11 cellular contexts compared by ENCODE assay signal in the genomic region with DNA sequence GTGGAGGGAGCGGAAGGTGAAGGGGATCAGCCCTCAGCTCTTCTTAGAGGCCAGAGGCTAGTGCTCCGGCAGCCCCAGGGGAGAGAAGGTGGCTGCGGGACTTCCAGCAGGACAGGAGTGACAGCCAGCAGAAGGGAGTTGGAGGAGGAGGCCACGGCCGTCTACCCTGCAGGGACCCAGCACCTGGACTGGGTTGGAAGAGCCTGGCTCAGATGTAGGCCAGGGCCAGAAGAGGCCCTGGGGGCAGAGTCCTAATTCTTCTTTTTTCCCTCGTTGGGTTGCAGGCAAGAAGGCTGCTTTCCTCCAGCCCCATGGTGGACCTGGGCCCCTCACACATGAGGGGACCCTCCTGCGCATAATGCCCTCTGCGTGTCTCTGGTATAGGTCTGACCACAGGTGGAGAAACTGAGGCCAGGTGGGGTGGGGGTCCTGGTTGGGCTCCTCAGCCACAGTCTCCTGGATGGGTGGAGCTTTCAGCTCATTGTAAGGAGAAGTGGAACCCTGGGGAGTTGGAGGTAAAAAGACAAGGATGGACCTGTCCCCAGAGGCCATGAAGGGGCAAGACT. TPM values are rescaled to one million over a fixed set of nuclear protein-coding genes. Genes with fewer than 3 reads are reported as not detected.
A peak's percentile ranks its signal among the peaks of the same experiment; 100 is the strongest.
DNase-seq lines count a peak whose midpoint lies in the region; ATAC-seq and TF ChIP-seq lines count a peak whose summit lies in the region.
"Had no signal": no experiment of that assay in that cellular context is flagged by ENCODE, and none has a peak within 500 bp of the region (broad histone marks: within the 10 kb centered on the region; RNA-seq: fewer than 3 reads in every experiment).

No MANE protein-coding gene starts in this region.

- no peaks in the 10 kb centered on the region for H3K9me3 Mint-ChIP-seq in CD4-positive, alpha-beta memory T cell
- H3K9me3 Mint-ChIP-seq in progenitor cell of endocrine pancreas (ENCODE audit: low read depth), result no peaks in the 10 kb centered on the region

- intact Hi-C loops in CD4-positive, alpha-beta memory T cell (cut with micrococcal nuclease), result no loop called here

- TF ChIP-seq CTCF in osteoblast (IDR thresholded peaks at IDR 0.05; ENCODE audit: extremely low read depth, low read depth, low read length) (no peak), GM10248 (IDR thresholded peaks at IDR 0.05; ENCODE audit: control extremely low read depth, extremely low read depth, low read depth, missing control alignments) (no peak), progenitor cell of endocrine pancreas (IDR thresholded peaks at IDR 0.05; ENCODE audit: unreplicated experiment) (no peak)

- H3K79me2 ChIP-seq in osteoblast (ENCODE audit: insufficient read depth, low read length), result no peaks in the 10 kb centered on the region

- peaks cover 67% of the 10 kb centered on the region for H3K4me1 ChIP-seq in CD4-positive, alpha-beta memory T cell (ENCODE audit: insufficient read depth, low read length)
- peaks cover 44% of the 10 kb centered on the region for H3K4me1 ChIP-seq in HUES64 (ENCODE audit: insufficient read depth, low read length)
- peaks cover 17 to 57% of the 10 kb centered on the region in 2 donors for H3K4me1 ChIP-seq in duodenal mucosa (ENCODE audit: control insufficient read depth in 1 of 2, insufficient read depth in 2 of 2, low read length in 2 of 2)
- peaks cover 56% of the 10 kb centered on the region for H3K4me1 ChIP-seq in osteoblast (ENCODE audit: insufficient read depth, low read length)

- H3K27me3 Mint-ChIP-seq in CD4-positive, alpha-beta memory T cell, result peaks cover 1 to 13% of the 10 kb centered on the region in 2 donors
- H3K27me3 Mint-ChIP-seq in progenitor cell of endocrine pancreas, result peaks cover 51% of the 10 kb centered on the region

- H2AFZ ChIP-seq in osteoblast (ENCODE audit: low read length), result peak overlapping the region; percentile 90

- peaks cover 19 to 59% (median 37%) of the 10 kb centered on the region in 4 donors for H3K4me1 Mint-ChIP-seq in CD4-positive, alpha-beta memory T cell
- peaks cover 20% of the 10 kb centered on the region for H3K4me1 Mint-ChIP-seq in progenitor cell of endocrine pancreas (ENCODE audit: low read depth)

- CTCF ChIA-PET in CD4-positive, alpha-beta memory T cell (lab: Charles Lee; ENCODE audit: partially characterized antibody), result interaction anchor here (1.0 to 11.0 kb wide), 3 partner anchors 12 to 150 kb away, joined by 3 to 146 read pairs (median 10); partner anchors contain the start of genes NLRX1 and RNF26
- CTCF ChIA-PET in GM10248 (lab: Yijun Ruan, JAX), result interaction anchor here (0.8 to 6.7 kb wide), 4 partner anchors 12 to 122 kb away, joined by 3 to 131 read pairs (median 3); partner anchors contain the start of gene C1QTNF5

- POLR2A ChIA-PET in CD4-positive, alpha-beta memory T cell (lab: Charles Lee; ENCODE audit: partially characterized antibody), result interaction anchor here (1.0 to 1.2 kb wide), 2 partner anchors 113 to 251 kb away, joined by 3 to 4 read pairs; partner anchors contain the start of genes CBL and VPS11
- POLR2A ChIA-PET in GM10248 (lab: Yijun Ruan, JAX), result no interaction called here

- no peaks in the 10 kb centered on the region for H3K36me3 Mint-ChIP-seq in CD4-positive, alpha-beta memory T cell
- H3K36me3 Mint-ChIP-seq in progenitor cell of endocrine pancreas (ENCODE audit: insufficient read depth), result no peaks in the 10 kb centered on the region

- peak overlapping the region; percentile 13 to 83 (median 74) for H3K4me3 Mint-ChIP-seq in CD4-positive, alpha-beta memory T cell
- H3K4me3 Mint-ChIP-seq in progenitor cell of endocrine pancreas (ENCODE audit: low read depth), result no peak overlapping the region

- no peak for ATAC-seq in HG02588 (IDR thresholded peaks at IDR 0.05; ENCODE audit: unreplicated experiment)

- H3K9ac ChIP-seq in HUES64 (ENCODE audit: low read depth, low read length), result no peak overlapping the region
- peak overlapping the region in 1 of 2 donors; percentile 32 for H3K9ac ChIP-seq in duodenal mucosa (ENCODE audit: low read depth in 1 of 2, low read length in 2 of 2)

- no peaks in the 10 kb centered on the region for H4K20me1 ChIP-seq in osteoblast (ENCODE audit: insufficient read depth, low read length)

- no peak for DNase-seq in CD4-positive, alpha-beta memory T cell
- DNase-seq in osteoblast (ENCODE audit: insufficient read length, low spot score, missing footprints) (peak; percentile 44), NCI-H1092 treated with DMSO at 0.1 percent for 48 hours (lab: John Stamatoyannopoulos, UW) (no peak), GM10248 (ENCODE audit: extremely low spot score) (no peak), progenitor cell of endocrine pancreas (ENCODE audit: low spot score, unreplicated experiment) (no peak)
- DNase-seq: activated gamma-delta T cell, testis had no signal

- H3K27ac Mint-ChIP-seq in CD4-positive, alpha-beta memory T cell, result peak overlapping the region; percentile 65 to 96 (median 93)
- no peak overlapping the region for H3K27ac Mint-ChIP-seq in progenitor cell of endocrine pancreas

- peaks cover 10% of the 10 kb centered on the region for H3K27me3 ChIP-seq in CD4-positive, alpha-beta memory T cell (ENCODE audit: insufficient read depth, low read length)
- peaks cover 34% of the 10 kb centered on the region for H3K27me3 ChIP-seq in HUES64 (ENCODE audit: insufficient read depth, low read length)
- peaks cover 32 to 46% of the 10 kb centered on the region in 2 donors for H3K27me3 ChIP-seq in duodenal mucosa (ENCODE audit: control insufficient read depth in 1 of 2, insufficient read depth in 2 of 2, low read length in 2 of 2)
- no peaks in the 10 kb centered on the region for H3K27me3 ChIP-seq in osteoblast (ENCODE audit: insufficient read depth, low read length)
- H3K27me3 ChIP-seq: testis had no signal

- peak overlapping the region; percentile 36 for H3K27ac ChIP-seq in CD4-positive, alpha-beta memory T cell (ENCODE audit: low read depth, low read length)
- H3K27ac ChIP-seq in HUES64 (ENCODE audit: low read depth, low read length), result peak overlapping the region; percentile 76; the same call in 1 of the 2 replicates
- H3K27ac ChIP-seq in duodenal mucosa (ENCODE audit: low read depth, low read length), result peak overlapping the region; percentile 70
- H3K27ac ChIP-seq in osteoblast (ENCODE audit: low read depth, low read length), result peak overlapping the region; percentile 92

- WGBS in HUES64, result 66% methylated on average over 8 of the region's 8 CpGs

- no peak overlapping the region for H3K4me3 ChIP-seq in CD4-positive, alpha-beta memory T cell (ENCODE audit: low read length in 2 of 2)
- H3K4me3 ChIP-seq in HUES64 (ENCODE audit: low read length) (no peak overlapping the region), duodenal mucosa (ENCODE audit: low read depth in 1 of 2, low read length in 2 of 2) (no peak overlapping the region), osteoblast (ENCODE audit: insufficient read depth, low read length) (no peak overlapping the region)
- H3K4me3 ChIP-seq: testis had no signal

- H3K4me2 ChIP-seq in osteoblast (ENCODE audit: insufficient read depth, low read length), result peak overlapping the region; percentile 66

- H3K9me3 ChIP-seq in CD4-positive, alpha-beta memory T cell (ENCODE audit: control insufficient read depth in 1 of 2, low read length in 2 of 2), result no peaks in the 10 kb centered on the region
- H3K9me3 ChIP-seq in HUES64 (ENCODE audit: insufficient read depth, low read depth, low read length), result no peaks in the 10 kb centered on the region
- H3K9me3 ChIP-seq in duodenal mucosa (ENCODE audit: control insufficient read depth in 1 of 2, low read length in 2 of 2), result no peaks in the 10 kb centered on the region
- H3K9me3 ChIP-seq in osteoblast (ENCODE audit: low read depth, low read length), result no peaks in the 10 kb centered on the region
- H3K9me3 ChIP-seq: testis had no signal

- H3K36me3 ChIP-seq in CD4-positive, alpha-beta memory T cell (ENCODE audit: insufficient read depth, low read length), result no peaks in the 10 kb centered on the region
- H3K36me3 ChIP-seq in HUES64 (ENCODE audit: insufficient read depth, low read length), result peaks cover 4% of the 10 kb centered on the region
- H3K36me3 ChIP-seq in duodenal mucosa (ENCODE audit: control insufficient read depth in 1 of 2, insufficient read depth in 2 of 2, low read length in 2 of 2), result no peaks in the 10 kb centered on the region
- no peaks in the 10 kb centered on the region for H3K36me3 ChIP-seq in osteoblast (ENCODE audit: insufficient read depth, low read length)

RNA-seq across cellular contexts. Expression of gene MCAM, which starts 2.3 kb away (rescaled TPM):
- under 1 TPM; 0.26 to 0.28 TPM for total RNA-seq in CD4-positive, alpha-beta memory T cell
- under 1 TPM; 0.40 to 0.82 TPM for polyA plus RNA-seq in CD4-positive, alpha-beta memory T cell
- polyA plus RNA-seq in HUES64 (2013, experiment 1 of 2), result 13.1 TPM
- 12.7 TPM for polyA plus RNA-seq in HUES64 (2013, experiment 2 of 2)
- total RNA-seq in osteoblast (11.2 and 14.1 TPM in 2 replicates), progenitor cell of endocrine pancreas (9.8 and 12.7 TPM in 2 replicates)

RNA-seq across cellular contexts. Expression of gene RNF26, which starts 15.1 kb away (rescaled TPM):
- 10 to 100 TPM; 17.5 to 18.3 TPM for total RNA-seq in CD4-positive, alpha-beta memory T cell
- polyA plus RNA-seq in CD4-positive, alpha-beta memory T cell, result 10 to 100 TPM; 33.1 to 50.8 TPM
- 43.1 TPM for polyA plus RNA-seq in HUES64 (2013, experiment 1 of 2)
- 56.8 TPM for polyA plus RNA-seq in HUES64 (2013, experiment 2 of 2)
- total RNA-seq in osteoblast (4.0 and 5.0 TPM in 2 replicates), progenitor cell of endocrine pancreas (30.3 and 34.2 TPM in 2 replicates)

RNA-seq across cellular contexts. Expression of gene C1QTNF5, which starts 21.5 kb away (rescaled TPM):
- total RNA-seq in CD4-positive, alpha-beta memory T cell, result not detected
- not detected for polyA plus RNA-seq in CD4-positive, alpha-beta memory T cell
- 1.1 TPM for polyA plus RNA-seq in HUES64 (2013, experiment 1 of 2)
- 2.3 TPM for polyA plus RNA-seq in HUES64 (2013, experiment 2 of 2)
- total RNA-seq in osteoblast (35.9 and 41.3 TPM in 2 replicates), progenitor cell of endocrine pancreas (0.31 and 0.40 TPM in 2 replicates)

RNA-seq across cellular contexts. Expression of gene MFRP, which starts 27.3 kb away (rescaled TPM):
- not detected for total RNA-seq in CD4-positive, alpha-beta memory T cell
- not detected for polyA plus RNA-seq in CD4-positive, alpha-beta memory T cell
- not detected for polyA plus RNA-seq in HUES64 (2013, experiment 1 of 2)
- polyA plus RNA-seq in HUES64 (2013, experiment 2 of 2), result not detected
- total RNA-seq in osteoblast, result not detected in 2 replicates
- total RNA-seq in progenitor cell of endocrine pancreas, result not detected in 2 replicates
- total RNA-seq: HT1080, testis had no signal

Comparison
In these comparisons a context has a peak if more than half of its experiments do, and no peak if none do; other contexts are left out.
1. H3K27ac ChIP-seq: peak in every context shown above with its lines; median percentile 92 in osteoblast; 76 in HUES64; 70 in duodenal mucosa; 36 in CD4-positive, alpha-beta memory T cell.
2. RNA of gene C1QTNF5, which starts 21.5 kb away (total RNA-seq): 35.9 to 41.3 TPM in osteoblast; 0.31 to 0.40 TPM in progenitor cell of endocrine pancreas and not detected in CD4-positive, alpha-beta memory T cell; every median in the first group is over 10 times any median in the second.